7 cellular contexts compared by ENCODE assay signal in genomic region chr11:118996926-118997626, GRCh38. TPM values are rescaled to one million over a fixed set of nuclear protein-coding genes. Genes with fewer than 3 reads are reported as not detected.
DNase-seq lines count a peak whose midpoint lies in the region; ATAC-seq and TF ChIP-seq lines count a peak whose summit lies in the region.

No MANE protein-coding gene starts in this region.

- WGBS in right cardiac atrium = 13% methylated on average over 22 of the region's 22 CpGs

- H3K9me3 ChIP-seq in right cardiac atrium (ENCODE audit: control insufficient read depth, low read length) = no peaks in the 10 kb centered on the region

- ATAC-seq in HG02642 (IDR thresholded peaks at IDR 0.05; ENCODE audit: poor library complexity, unreplicated experiment) = peak; percentile 7
- peak; percentile 53 to 57 for ATAC-seq in activated naive CD4-positive, alpha-beta T cell treated with anti-CD3 and anti-CD28 coated beads, Interleukin-2, amount 50 U/mL, for 72 hours
- ATAC-seq in right cardiac atrium = peak; percentile 19 to 40
- ATAC-seq in HG02840 (IDR thresholded peaks at IDR 0.05; ENCODE audit: low FRiP score, unreplicated experiment) = no peak

- H3K27ac Mint-ChIP-seq in activated naive CD4-positive, alpha-beta T cell treated with anti-CD3 and anti-CD28 coated beads, Interleukin-2, amount 50 U/mL, for 72 hours = peak overlapping the region; percentile 96 to 99

- DNase-seq in GM13976 (ENCODE audit: low spot score) = peak; percentile 71
- DNase-seq in OCI-M1 (lab: John Stamatoyannopoulos, UW) = peak; percentile 78
- DNase-seq in activated naive CD4-positive, alpha-beta T cell treated with anti-CD3 and anti-CD28 coated beads, Interleukin-2, amount 50 U/mL, for 72 hours (ENCODE audit: low spot score in 2 of 2) = peak; percentile 44 to 68
- DNase-seq in right cardiac atrium = peak in 1 of 3 donors; percentile 62
- no peak for DNase-seq in skeletal muscle cell (ENCODE audit: low read depth)

- H3K9me3 Mint-ChIP-seq in activated naive CD4-positive, alpha-beta T cell treated with anti-CD3 and anti-CD28 coated beads, Interleukin-2, amount 50 U/mL, for 72 hours = peaks cover 0 to 5% of the 10 kb centered on the region in 2 donors

- peak; percentile 13 for TF ChIP-seq CTCF in GM13976 (IDR thresholded peaks at IDR 0.05; ENCODE audit: borderline replicate concordance, control extremely low read depth, extremely low read depth, insufficient read depth, missing control alignments)

- H3K4me3 ChIP-seq in right cardiac atrium (ENCODE audit: low read length) (peak overlapping the region; percentile 83), skeletal muscle cell (ENCODE audit: low read depth, low read length) (peak overlapping the region; percentile 82)

- H3K27ac ChIP-seq in right cardiac atrium (ENCODE audit: low read length) = peak overlapping the region; percentile 70

- in situ Hi-C loops in GM13976 (cut with MboI; ENCODE audit: low sequenced_read_pairs, unreplicated experiment) = no loop called here

- no peaks in the 10 kb centered on the region for H3K27me3 ChIP-seq in right cardiac atrium (ENCODE audit: control insufficient read depth, insufficient read depth)

- no peaks in the 10 kb centered on the region for H3K4me1 ChIP-seq in right cardiac atrium (ENCODE audit: control insufficient read depth, insufficient read depth, low read length)

- intact Hi-C loops in right cardiac atrium (cut with DNase I) = no loop called here

- peaks cover 41 to 43% of the 10 kb centered on the region in 2 donors for H3K36me3 Mint-ChIP-seq in activated naive CD4-positive, alpha-beta T cell treated with anti-CD3 and anti-CD28 coated beads, Interleukin-2, amount 50 U/mL, for 72 hours

RNA-seq across cellular contexts. Expression of gene CENATAC, which starts 0.9 kb away (rescaled TPM):
- total RNA-seq in activated naive CD4-positive, alpha-beta T cell treated with anti-CD3 and anti-CD28 coated beads, Interleukin-2, amount 50 U/mL, for 72 hours = 10 to 100 TPM; 39.0 to 60.1 TPM
- total RNA-seq in right cardiac atrium = 10 to 100 TPM; 12.2 to 18.4 (median 15.2) TPM
- polyA plus RNA-seq in right cardiac atrium = 18.9 TPM

RNA-seq across cellular contexts. Expression of gene RPS25, which starts 21.1 kb away (rescaled TPM):
- 1,000 to 10,000 TPM; 1,843 to 2,330 TPM for total RNA-seq in activated naive CD4-positive, alpha-beta T cell treated with anti-CD3 and anti-CD28 coated beads, Interleukin-2, amount 50 U/mL, for 72 hours
- 100 to 1,000 TPM; 750 to 919 (median 877) TPM for total RNA-seq in right cardiac atrium
- 2,193 TPM for polyA plus RNA-seq in right cardiac atrium

RNA-seq across cellular contexts. Expression of gene TRAPPC4, which starts 21.5 kb away (rescaled TPM):
- 100 to 1,000 TPM in 1 of 2 donors, 10 to 100 TPM in 1; 67.3 to 123 TPM for total RNA-seq in activated naive CD4-positive, alpha-beta T cell treated with anti-CD3 and anti-CD28 coated beads, Interleukin-2, amount 50 U/mL, for 72 hours
- total RNA-seq in right cardiac atrium = 10 to 100 TPM; 32.2 to 44.6 (median 36.8) TPM
- 31.4 TPM for polyA plus RNA-seq in right cardiac atrium

RNA-seq across cellular contexts. Expression of gene FOXR1, which starts 25.5 kb away (rescaled TPM):
- not detected for total RNA-seq in activated naive CD4-positive, alpha-beta T cell treated with anti-CD3 and anti-CD28 coated beads, Interleukin-2, amount 50 U/mL, for 72 hours
- total RNA-seq in right cardiac atrium = not detected
- polyA plus RNA-seq in right cardiac atrium = not detected

RNA-seq across cellular contexts. Expression of gene SLC37A4, which starts 33.6 kb away (rescaled TPM):
- 10 to 100 TPM; 22.3 to 33.4 TPM for total RNA-seq in activated naive CD4-positive, alpha-beta T cell treated with anti-CD3 and anti-CD28 coated beads, Interleukin-2, amount 50 U/mL, for 72 hours
- 1 to 10 TPM; 7.5 to 8.6 (median 7.7) TPM for total RNA-seq in right cardiac atrium
- 7.1 TPM for polyA plus RNA-seq in right cardiac atrium
